In genomic region chr18:53920312-53921075, GRCh38 we compare ENCODE assay signal across 29 cellular contexts.
"Had no signal": no experiment of that assay in that cellular context is flagged by ENCODE, and none has a peak within 500 bp of the region (broad histone marks: within the 10 kb centered on the region; RNA-seq: fewer than 3 reads in every experiment).

No MANE protein-coding gene starts in this region.

- DNase-seq: activated CD4-positive, alpha-beta T cell treated with anti-CD3 and anti-CD28 coated beads for 1 hour; activated CD4-positive, alpha-beta T cell treated with anti-CD3 and anti-CD28 coated beads, Interleukin-2, amount 10 ng/mL, durations not matched to agents 7 days and 5 days; activated CD8-positive, alpha-beta T cell treated with anti-CD3 and anti-CD28 coated beads for 36 hours; activated effector memory CD4-positive, alpha-beta T cell treated with Interleukin-2 at 50 U/mL for 16 hours; activated naive CD4-positive, alpha-beta T cell treated with Interleukin-2 at 50 U/mL for 16 hours; activated T-cell treated with anti-CD3 and anti-CD28 coated beads, Interleukin-2, amount 50 U/mL, for 48 hours; brain microvascular endothelial cell; caudate nucleus; cortex of kidney; effector memory CD8-positive, alpha-beta T cell; erythroblast; gastrocnemius medialis; immature natural killer cell; kidney; left colon; mammary epithelial cell; midbrain; naive thymus-derived CD4-positive, alpha-beta T cell; occipital lobe; spleen; stimulated activated CD4-positive, alpha-beta T cell treated with anti-CD3 and anti-CD28 coated beads, Interleukin-2, amount 100 ng/mL, for 48 hours; stimulated activated naive CD4-positive, alpha-beta T cell treated with Interleukin-2 at 50 U/mL for 16 hours had no signal

- H3K4me1 ChIP-seq: gastrocnemius medialis, parathyroid adenoma, right atrium auricular region, spleen had no signal

- H3K27me3 ChIP-seq: brain microvascular endothelial cell, gastrocnemius medialis, hepatocyte, right atrium auricular region, spleen had no signal

- H3K9me3 ChIP-seq: gastrocnemius medialis, right atrium auricular region, spleen, thoracic aorta had no signal

- H3K27ac ChIP-seq: brain microvascular endothelial cell, gastrocnemius medialis, hepatocyte, parathyroid adenoma, right atrium auricular region, spleen, thoracic aorta had no signal

- H3K9me3 Mint-ChIP-seq: activated CD8-positive, alpha-beta T cell treated with anti-CD3 and anti-CD28 coated beads for 36 hours; type B pancreatic cell had no signal

- FAIRE-seq: astrocyte, kidney had no signal

- H3K79me2 ChIP-seq: hepatocyte, parathyroid adenoma had no signal

- H3K4me3 ChIP-seq: gastrocnemius medialis, hepatocyte, right atrium auricular region, spleen, thoracic aorta had no signal

- H3K36me3 ChIP-seq: brain microvascular endothelial cell, gastrocnemius medialis, right atrium auricular region, spleen, thoracic aorta had no signal

- H3K4me2 ChIP-seq: hepatocyte had no signal

- H3K36me3 Mint-ChIP-seq: activated naive CD8-positive, alpha-beta T cell; immature natural killer cell; naive thymus-derived CD4-positive, alpha-beta T cell; type B pancreatic cell had no signal

- H3K4me3 Mint-ChIP-seq: activated CD4-positive, alpha-beta T cell treated with anti-CD3 and anti-CD28 coated beads, Interleukin-2, amount 10 ng/mL, durations not matched to agents 7 days and 5 days; activated CD8-positive, alpha-beta T cell treated with anti-CD3 and anti-CD28 coated beads for 36 hours; activated naive CD8-positive, alpha-beta T cell; effector memory CD8-positive, alpha-beta T cell; immature natural killer cell; naive thymus-derived CD4-positive, alpha-beta T cell; type B pancreatic cell had no signal

- H3K27ac Mint-ChIP-seq: activated CD4-positive, alpha-beta T cell treated with anti-CD3 and anti-CD28 coated beads, Interleukin-2, amount 10 ng/mL, durations not matched to agents 7 days and 5 days; activated CD8-positive, alpha-beta T cell treated with anti-CD3 and anti-CD28 coated beads for 36 hours; activated naive CD8-positive, alpha-beta T cell; immature natural killer cell; type B pancreatic cell had no signal

- H2AFZ ChIP-seq: hepatocyte, parathyroid adenoma had no signal

- H3K9ac ChIP-seq: parathyroid adenoma had no signal

- H3K27me3 Mint-ChIP-seq: activated CD8-positive, alpha-beta T cell treated with anti-CD3 and anti-CD28 coated beads for 36 hours; activated naive CD8-positive, alpha-beta T cell; effector memory CD8-positive, alpha-beta T cell; type B pancreatic cell had no signal

- H3K4me1 Mint-ChIP-seq: activated CD4-positive, alpha-beta T cell treated with anti-CD3 and anti-CD28 coated beads, Interleukin-2, amount 10 ng/mL, durations not matched to agents 7 days and 5 days; immature natural killer cell; naive thymus-derived CD4-positive, alpha-beta T cell had no signal

- ATAC-seq: activated CD8-positive, alpha-beta T cell treated with anti-CD3 and anti-CD28 coated beads for 36 hours; effector memory CD8-positive, alpha-beta T cell; gastrocnemius medialis; left colon; naive thymus-derived CD4-positive, alpha-beta T cell had no signal
